Comparison of ENCODE assay signal across 25 cellular contexts in genomic region chr1:34190692-34191091, GRCh38. TPM values are rescaled to one million over a fixed set of nuclear protein-coding genes. Genes with fewer than 3 reads are reported as not detected.
DNase-seq lines count a peak whose midpoint lies in the region; ATAC-seq and TF ChIP-seq lines count a peak whose summit lies in the region.
"Had no signal": no experiment of that assay in that cellular context is flagged by ENCODE, and none has a peak within 500 bp of the region (broad histone marks: within the 10 kb centered on the region; RNA-seq: fewer than 3 reads in every experiment).

No MANE protein-coding gene starts in this region.

- no peaks in the 10 kb centered on the region for H3K27me3 Mint-ChIP-seq in MCF 10A (ENCODE audit: insufficient read depth, unreplicated experiment)

- no peak overlapping the region for H3K27ac Mint-ChIP-seq in MCF 10A (ENCODE audit: low read depth, unreplicated experiment)
- H3K27ac Mint-ChIP-seq: CD8-positive, alpha-beta memory T cell; HFFc6; T-helper 17 cell had no signal

- no peaks in the 10 kb centered on the region for H3K79me2 ChIP-seq in mammary epithelial cell (ENCODE audit: insufficient read depth, low read length)

- intact Hi-C loops in MCF 10A (cut with micrococcal nuclease) (no loop called here), mammary epithelial cell (cut with micrococcal nuclease) (no loop called here), thyroid gland (cut with DNase I) (no loop called here)

- TF ChIP-seq CTCF in MCF 10A (IDR thresholded peaks at IDR 0.05; ENCODE audit: unreplicated experiment) (no peak), mammary epithelial cell (conservative IDR thresholded peaks at IDR 0.05 in 1 of 2, IDR thresholded peaks at IDR 0.05 in 1 of 2; ENCODE audit: extremely low read depth in 1 of 2, insufficient read depth in 1 of 2, low read depth in 1 of 2, low read length in 2 of 2) (no peak), thyroid gland (IDR thresholded peaks at IDR 0.05) (no peak)

- H3K27ac ChIP-seq in mammary epithelial cell (ENCODE audit: insufficient read depth, low read depth, low read length) (no peak overlapping the region), thyroid gland (no peak overlapping the region)
- H3K27ac ChIP-seq: C4-2B, Peyer's patch, SJSA1 had no signal

- no peaks in the 10 kb centered on the region for H4K20me1 ChIP-seq in mammary epithelial cell (ENCODE audit: insufficient read depth, low read length)

- no peak overlapping the region for H3K4me3 ChIP-seq in mammary epithelial cell (replicated peaks in 1 of 3; ENCODE audit: insufficient read depth in 1 of 3, low read depth in 2 of 3, low read length in 3 of 3)
- no peak overlapping the region for H3K4me3 ChIP-seq in thyroid gland (replicated peaks in 1 of 3)
- H3K4me3 ChIP-seq: Peyer's patch, SJSA1 had no signal

- no peaks in the 10 kb centered on the region for H3K27me3 ChIP-seq in mammary epithelial cell (ENCODE audit: insufficient read depth, low read length)
- no peaks in the 10 kb centered on the region for H3K27me3 ChIP-seq in thyroid gland
- H3K27me3 ChIP-seq: Peyer's patch, SJSA1 had no signal

- TF ChIP-seq POLR2A in thyroid gland (IDR thresholded peaks at IDR 0.05), result no peak

- POLR2A ChIA-PET in MCF 10A (lab: Yijun Ruan, JAX), result interaction anchor here (0.6 kb wide), 1 partner anchor 782 kb away, joined by 3 read pairs; no protein-coding TSS in a partner anchor

- in situ Hi-C loops in mammary epithelial cell (cut with MboI; ENCODE audit: low sequenced_read_pairs in 2 of 2), result no loop called here

- no peaks in the 10 kb centered on the region for H3K4me1 ChIP-seq in mammary epithelial cell (ENCODE audit: insufficient read depth, low read length)
- no peaks in the 10 kb centered on the region for H3K4me1 ChIP-seq in thyroid gland
- H3K4me1 ChIP-seq: Peyer's patch, SJSA1 had no signal

- H3K4me1 Mint-ChIP-seq in MCF 10A (ENCODE audit: insufficient read depth, unreplicated experiment), result no peaks in the 10 kb centered on the region
- H3K4me1 Mint-ChIP-seq: CD8-positive, alpha-beta memory T cell; T-helper 17 cell had no signal

- H3K9ac ChIP-seq in mammary epithelial cell (ENCODE audit: insufficient read depth, low read length), result no peak overlapping the region

- H3K36me3 Mint-ChIP-seq in MCF 10A (ENCODE audit: insufficient read depth, unreplicated experiment), result no peaks in the 10 kb centered on the region
- H3K36me3 Mint-ChIP-seq: CD8-positive, alpha-beta memory T cell had no signal

- CTCF ChIA-PET in MCF 10A (lab: Yijun Ruan, JAX), result interaction anchor here (0.8 kb wide), 1 partner anchor 47 kb away, joined by 3 read pairs; no protein-coding TSS in a partner anchor
- CTCF ChIA-PET in mammary epithelial cell (lab: Charles Lee; ENCODE audit: low non-redundant PET), result no interaction called here

- H3K4me3 Mint-ChIP-seq in MCF 10A (ENCODE audit: unreplicated experiment), result no peak overlapping the region
- H3K4me3 Mint-ChIP-seq: CD8-positive, alpha-beta memory T cell; HFFc6; T-helper 17 cell had no signal

- no peak for ATAC-seq in GM18502 (IDR thresholded peaks at IDR 0.05; ENCODE audit: poor library complexity, unreplicated experiment)
- ATAC-seq: Right ventricle myocardium inferior, T-helper 17 cell had no signal

- BruUV-seq in MCF 10A (replicated peaks; lab: Mats Ljungman, UMichigan) (no TSS peak), mammary epithelial cell (replicated peaks; lab: Mats Ljungman, UMichigan) (no TSS peak)

- H3K36me3 ChIP-seq in mammary epithelial cell (ENCODE audit: insufficient read depth, low read length) (no peaks in the 10 kb centered on the region), thyroid gland (no peaks in the 10 kb centered on the region)
- H3K36me3 ChIP-seq: Peyer's patch, SJSA1 had no signal

- peak; percentile 6 for DNase-seq in MCF 10A (ENCODE audit: unreplicated experiment)
- no peak for DNase-seq in mammary epithelial cell
- DNase-seq in MV-4-11 (lab: John Stamatoyannopoulos, UW), result peak; percentile 98
- peak; percentile 7 for DNase-seq in RPMI7951 (ENCODE audit: low read depth)
- no peak for DNase-seq in activated CD8-positive, alpha-beta memory T cell treated with anti-CD3 and anti-CD28 coated beads, Interleukin-2, amount 50 U/mL, for 48 hours
- DNase-seq in thyroid gland, result no peak
- DNase-seq: CD8-positive, alpha-beta memory T cell; DMS53; EL; GF-D8; H7; HFFc6; KBM-7; NCI-H1417; NCI-H1694 treated with DMSO at 0.1 percent for 48 hours; NCI-H2081 treated with DMSO at 0.1 percent for 48 hours; NCI-H2171 treated with DMSO at 0.1 percent for 48 hours; NCI-H526; Peyer's patch; T-helper 17 cell had no signal

- no peak overlapping the region for H3K4me2 ChIP-seq in mammary epithelial cell (ENCODE audit: insufficient read depth, low read depth, low read length)

- dilution Hi-C loops in mammary epithelial cell (cut with HindIII; ENCODE audit: low sequenced_read_pairs), result no loop called here

- peaks cover 60% of the 10 kb centered on the region for H3K9me3 Mint-ChIP-seq in MCF 10A (ENCODE audit: unreplicated experiment)

- H3K9me3 ChIP-seq in mammary epithelial cell (replicated peaks; ENCODE audit: insufficient read depth, low read length) (no peaks in the 10 kb centered on the region), thyroid gland (no peaks in the 10 kb centered on the region)
- H3K9me3 ChIP-seq: SJSA1 had no signal

- no peak overlapping the region for H2AFZ ChIP-seq in mammary epithelial cell (ENCODE audit: low read depth, low read length)

- 28% methylated on average over 2 of the region's 2 CpGs for WGBS in mammary epithelial cell (ENCODE audit: low coverage, missing lambda C conversion rate)
- 88 to 93% methylated on average over 2 of the region's 2 CpGs for WGBS in thyroid gland, 2 donors

RNA-seq across cellular contexts. Expression of gene C1orf94, which starts 14.0 kb away (rescaled TPM):
- not detected in 2 replicates for total RNA-seq in MCF 10A (2022)
- not detected for total RNA-seq in mammary epithelial cell
- not detected for polyA plus RNA-seq in mammary epithelial cell
- polyA minus RNA-seq in mammary epithelial cell, result not detected
- total RNA-seq in RPMI7951 (2014; rRNA removed; shearing (Covaris generic)), result 0.36 and 0.68 TPM in 2 replicates
- not detected for total RNA-seq in thyroid gland
- total RNA-seq: CD8-positive, alpha-beta memory T cell; HFFc6; OCI-LY7; Peyer's patch; Right ventricle myocardium inferior; T-helper 17 cell had no signal
- polyA plus RNA-seq: CD8-positive, alpha-beta memory T cell had no signal

RNA-seq across cellular contexts. Expression of gene CSMD2, which starts 25.7 kb away (rescaled TPM):
- not detected in 2 replicates for total RNA-seq in MCF 10A (2022)
- under 1 TPM in 1 of 2 donors, not detected in 1; under 0.01 TPM for total RNA-seq in mammary epithelial cell
- polyA plus RNA-seq in mammary epithelial cell, result under 0.01 TPM
- not detected for polyA minus RNA-seq in mammary epithelial cell
- total RNA-seq in RPMI7951 (2014; rRNA removed; shearing (Covaris generic)), result 0.59 and 1.1 TPM in 2 replicates
- total RNA-seq in thyroid gland, result under 1 TPM in 3 of 4 donors, not detected in 1; 0.10 to 0.45 (median 0.13) TPM
- total RNA-seq: CD8-positive, alpha-beta memory T cell; OCI-LY7; T-helper 17 cell had no signal
- polyA plus RNA-seq: CD8-positive, alpha-beta memory T cell had no signal

Comparison
In these comparisons a context has a peak if more than half of its experiments do, and no peak if none do; other contexts are left out.
1. DNase-seq: peak in MCF 10A (single experiment), MV-4-11 (single experiment) and RPMI7951 (single experiment); none in mammary epithelial cell (single experiment), activated CD8-positive, alpha-beta memory T cell treated with anti-CD3 and anti-CD28 coated beads, Interleukin-2, amount 50 U/mL, for 48 hours (single experiment) and thyroid gland (0 of 2).